ENCODE assay signal across 8 cellular contexts in the genomic region with DNA sequence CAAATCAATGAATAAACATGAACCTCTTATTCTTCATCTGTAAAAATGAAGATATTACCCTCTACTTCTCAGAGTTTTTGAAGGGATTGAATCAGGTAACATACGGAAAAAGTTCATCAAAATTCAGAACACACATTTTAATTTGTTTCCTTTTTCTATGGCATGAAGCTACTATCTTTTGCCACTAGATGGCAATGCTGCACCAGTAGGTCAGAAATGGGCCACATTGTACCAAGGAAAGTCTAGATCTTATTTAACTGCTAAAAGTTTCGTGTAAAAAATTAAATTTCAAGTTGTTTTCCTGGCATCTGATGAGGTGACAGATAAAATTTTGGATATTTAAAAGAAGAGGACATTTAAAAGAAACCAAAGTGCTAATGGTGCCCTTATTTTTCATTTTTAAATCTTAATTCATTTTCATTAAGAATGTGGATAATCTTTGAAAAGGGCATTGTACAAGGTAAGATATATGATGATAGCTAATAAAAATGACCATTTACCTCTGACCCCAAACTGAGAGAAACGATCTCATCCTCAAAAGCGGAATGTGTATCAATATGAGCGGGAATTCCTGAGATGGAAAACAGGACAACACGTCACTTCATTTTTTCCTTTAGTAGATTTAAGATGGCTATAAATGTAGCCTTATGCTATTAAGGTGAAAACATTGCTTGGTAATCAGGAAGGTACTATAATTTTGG. TPM values are rescaled to one million over a fixed set of nuclear protein-coding genes. Genes with fewer than 3 reads are reported as not detected.
A peak's percentile ranks its signal among the peaks of the same experiment; 100 is the strongest.
DNase-seq lines count a peak whose midpoint lies in the region; ATAC-seq and TF ChIP-seq lines count a peak whose summit lies in the region.

No MANE protein-coding gene starts in this region.

- POLR2A ChIA-PET in GM10248 (lab: Yijun Ruan, JAX) = no interaction called here
- POLR2A ChIA-PET in naive thymus-derived CD8-positive, alpha-beta T cell (lab: Charles Lee) = no interaction called here

- H3K27ac ChIP-seq in HL-60 (replicated peaks) = no peak overlapping the region

- CTCF ChIA-PET in GM10248 (lab: Yijun Ruan, JAX) = interaction anchor here (0.8 to 10.8 kb wide), 20 partner anchors 10 to 327 kb away, joined by 3 to 157 read pairs (median 4); a partner anchor contains a TSS

- H3K4me3 Mint-ChIP-seq in effector memory CD8-positive, alpha-beta T cell = no peak overlapping the region
- H3K4me3 Mint-ChIP-seq in naive thymus-derived CD8-positive, alpha-beta T cell = no peak overlapping the region

- H3K27me3 ChIP-seq in HL-60 (ENCODE audit: insufficient read depth, poor library complexity, severe bottlenecking) = no peaks in the 10 kb centered on the region

- peaks cover 58% of the 10 kb centered on the region for H3K36me3 Mint-ChIP-seq in effector memory CD8-positive, alpha-beta T cell (ENCODE audit: insufficient read depth)
- peaks cover 0 to 83% (median 28%) of the 10 kb centered on the region in 3 donors for H3K36me3 Mint-ChIP-seq in naive thymus-derived CD8-positive, alpha-beta T cell

- ATAC-seq in SK-N-SH treated with all-trans-retinoic acid at 6 μM for 48 hours (peak; percentile 63; the same call in 2 of the 3 replicates), HG02840 (IDR thresholded peaks at IDR 0.05; ENCODE audit: low FRiP score, unreplicated experiment) (no peak), GM18873 (IDR thresholded peaks at IDR 0.05; ENCODE audit: low FRiP score, unreplicated experiment) (no peak)
- peak; percentile 52 for ATAC-seq in effector memory CD8-positive, alpha-beta T cell (replicated peaks)
- ATAC-seq in naive thymus-derived CD8-positive, alpha-beta T cell = peak; percentile 49 to 54

- H3K27me3 Mint-ChIP-seq in effector memory CD8-positive, alpha-beta T cell = no peaks in the 10 kb centered on the region
- no peaks in the 10 kb centered on the region for H3K27me3 Mint-ChIP-seq in naive thymus-derived CD8-positive, alpha-beta T cell

- no peak overlapping the region for H3K27ac Mint-ChIP-seq in effector memory CD8-positive, alpha-beta T cell
- no peak overlapping the region for H3K27ac Mint-ChIP-seq in naive thymus-derived CD8-positive, alpha-beta T cell

- no peak overlapping the region for H3K4me3 ChIP-seq in HL-60 (replicated peaks; ENCODE audit: insufficient read depth, low read length)

- H3K4me1 Mint-ChIP-seq in effector memory CD8-positive, alpha-beta T cell (ENCODE audit: low read depth in 2 of 2) = peaks cover 2 to 5% of the 10 kb centered on the region in 2 donors
- peaks cover 0 to 6% (median 1%) of the 10 kb centered on the region in 4 donors for H3K4me1 Mint-ChIP-seq in naive thymus-derived CD8-positive, alpha-beta T cell

- no peaks in the 10 kb centered on the region for H3K9me3 Mint-ChIP-seq in effector memory CD8-positive, alpha-beta T cell
- no peaks in the 10 kb centered on the region for H3K9me3 Mint-ChIP-seq in naive thymus-derived CD8-positive, alpha-beta T cell

- DNase-seq in AML-193 (lab: John Stamatoyannopoulos, UW) = peak; percentile 35 to 50
- DNase-seq in GM10248 (ENCODE audit: extremely low spot score) = peak; percentile 35
- DNase-seq in HL-60 (ENCODE audit: low read depth in 1 of 2, low spot score in 1 of 2) = peak in 1 of 2 experiments; percentile 24
- peak; percentile 19 to 37 (median 21) for DNase-seq in effector memory CD8-positive, alpha-beta T cell
- peak in 7 of 10 donors; percentile 5 to 50 (median 28) for DNase-seq in naive thymus-derived CD8-positive, alpha-beta T cell

- TF ChIP-seq CTCF in GM10248 (IDR thresholded peaks at IDR 0.05; ENCODE audit: control extremely low read depth, extremely low read depth, low read depth, missing control alignments) (peak; percentile 85), HL-60 (IDR thresholded peaks at IDR 0.05; ENCODE audit: insufficient read depth, low read length) (peak; percentile 56)

TF ChIP-seq in SK-N-SH treated with all-trans-retinoic acid at 6 μM for 48 hours, 23 proteins besides CTCF, POLR2A, EP300 and RAD21 (continues in another document):
- TF ChIP-seq, protein P1, sequence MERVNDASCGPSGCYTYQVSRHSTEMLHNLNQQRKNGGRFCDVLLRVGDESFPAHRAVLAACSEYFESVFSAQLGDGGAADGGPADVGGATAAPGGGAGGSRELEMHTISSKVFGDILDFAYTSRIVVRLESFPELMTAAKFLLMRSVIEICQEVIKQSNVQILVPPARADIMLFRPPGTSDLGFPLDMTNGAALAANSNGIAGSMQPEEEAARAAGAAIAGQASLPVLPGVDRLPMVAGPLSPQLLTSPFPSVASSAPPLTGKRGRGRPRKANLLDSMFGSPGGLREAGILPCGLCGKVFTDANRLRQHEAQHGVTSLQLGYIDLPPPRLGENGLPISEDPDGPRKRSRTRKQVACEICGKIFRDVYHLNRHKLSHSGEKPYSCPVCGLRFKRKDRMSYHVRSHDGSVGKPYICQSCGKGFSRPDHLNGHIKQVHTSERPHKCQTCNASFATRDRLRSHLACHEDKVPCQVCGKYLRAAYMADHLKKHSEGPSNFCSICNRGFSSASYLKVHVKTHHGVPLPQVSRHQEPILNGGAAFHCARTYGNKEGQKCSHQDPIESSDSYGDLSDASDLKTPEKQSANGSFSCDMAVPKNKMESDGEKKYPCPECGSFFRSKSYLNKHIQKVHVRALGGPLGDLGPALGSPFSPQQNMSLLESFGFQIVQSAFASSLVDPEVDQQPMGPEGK (CRISPR knock-in tag; IDR thresholded peaks at IDR 0.05; ENCODE audit: borderline replicate concordance) = no peak
- no peak for TF ChIP-seq TOX (CRISPR knock-in tag; IDR thresholded peaks at IDR 0.05; ENCODE audit: borderline replicate concordance)
- TF ChIP-seq RARB (CRISPR knock-in tag; IDR thresholded peaks at IDR 0.05) = no peak
- no peak for TF ChIP-seq GLIS3 (CRISPR knock-in tag; IDR thresholded peaks at IDR 0.05)
- TF ChIP-seq, protein P2, sequence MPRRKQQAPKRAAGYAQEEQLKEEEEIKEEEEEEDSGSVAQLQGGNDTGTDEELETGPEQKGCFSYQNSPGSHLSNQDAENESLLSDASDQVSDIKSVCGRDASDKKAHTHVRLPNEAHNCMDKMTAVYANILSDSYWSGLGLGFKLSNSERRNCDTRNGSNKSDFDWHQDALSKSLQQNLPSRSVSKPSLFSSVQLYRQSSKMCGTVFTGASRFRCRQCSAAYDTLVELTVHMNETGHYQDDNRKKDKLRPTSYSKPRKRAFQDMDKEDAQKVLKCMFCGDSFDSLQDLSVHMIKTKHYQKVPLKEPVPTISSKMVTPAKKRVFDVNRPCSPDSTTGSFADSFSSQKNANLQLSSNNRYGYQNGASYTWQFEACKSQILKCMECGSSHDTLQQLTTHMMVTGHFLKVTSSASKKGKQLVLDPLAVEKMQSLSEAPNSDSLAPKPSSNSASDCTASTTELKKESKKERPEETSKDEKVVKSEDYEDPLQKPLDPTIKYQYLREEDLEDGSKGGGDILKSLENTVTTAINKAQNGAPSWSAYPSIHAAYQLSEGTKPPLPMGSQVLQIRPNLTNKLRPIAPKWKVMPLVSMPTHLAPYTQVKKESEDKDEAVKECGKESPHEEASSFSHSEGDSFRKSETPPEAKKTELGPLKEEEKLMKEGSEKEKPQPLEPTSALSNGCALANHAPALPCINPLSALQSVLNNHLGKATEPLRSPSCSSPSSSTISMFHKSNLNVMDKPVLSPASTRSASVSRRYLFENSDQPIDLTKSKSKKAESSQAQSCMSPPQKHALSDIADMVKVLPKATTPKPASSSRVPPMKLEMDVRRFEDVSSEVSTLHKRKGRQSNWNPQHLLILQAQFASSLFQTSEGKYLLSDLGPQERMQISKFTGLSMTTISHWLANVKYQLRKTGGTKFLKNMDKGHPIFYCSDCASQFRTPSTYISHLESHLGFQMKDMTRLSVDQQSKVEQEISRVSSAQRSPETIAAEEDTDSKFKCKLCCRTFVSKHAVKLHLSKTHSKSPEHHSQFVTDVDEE (CRISPR knock-in tag; IDR thresholded peaks at IDR 0.05) = no peak
- no peak for TF ChIP-seq PPARA (CRISPR knock-in tag; IDR thresholded peaks at IDR 0.05; ENCODE audit: borderline replicate concordance)
- TF ChIP-seq, protein P3, sequence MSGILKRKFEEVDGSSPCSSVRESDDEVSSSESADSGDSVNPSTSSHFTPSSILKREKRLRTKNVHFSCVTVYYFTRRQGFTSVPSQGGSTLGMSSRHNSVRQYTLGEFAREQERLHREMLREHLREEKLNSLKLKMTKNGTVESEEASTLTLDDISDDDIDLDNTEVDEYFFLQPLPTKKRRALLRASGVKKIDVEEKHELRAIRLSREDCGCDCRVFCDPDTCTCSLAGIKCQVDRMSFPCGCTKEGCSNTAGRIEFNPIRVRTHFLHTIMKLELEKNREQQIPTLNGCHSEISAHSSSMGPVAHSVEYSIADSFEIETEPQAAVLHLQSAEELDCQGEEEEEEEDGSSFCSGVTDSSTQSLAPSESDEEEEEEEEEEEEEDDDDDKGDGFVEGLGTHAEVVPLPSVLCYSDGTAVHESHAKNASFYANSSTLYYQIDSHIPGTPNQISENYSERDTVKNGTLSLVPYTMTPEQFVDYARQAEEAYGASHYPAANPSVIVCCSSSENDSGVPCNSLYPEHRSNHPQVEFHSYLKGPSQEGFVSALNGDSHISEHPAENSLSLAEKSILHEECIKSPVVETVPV (CRISPR knock-in tag; IDR thresholded peaks at IDR 0.05) = no peak
- no peak for TF ChIP-seq BACH2 (CRISPR knock-in tag; IDR thresholded peaks at IDR 0.05; ENCODE audit: borderline replicate concordance)
- no peak for TF ChIP-seq ZC3H10 (CRISPR knock-in tag; IDR thresholded peaks at IDR 0.05)
- no peak for TF ChIP-seq TCF4 (CRISPR knock-in tag; IDR thresholded peaks at IDR 0.05; ENCODE audit: borderline replicate concordance)
- TF ChIP-seq, protein P4, sequence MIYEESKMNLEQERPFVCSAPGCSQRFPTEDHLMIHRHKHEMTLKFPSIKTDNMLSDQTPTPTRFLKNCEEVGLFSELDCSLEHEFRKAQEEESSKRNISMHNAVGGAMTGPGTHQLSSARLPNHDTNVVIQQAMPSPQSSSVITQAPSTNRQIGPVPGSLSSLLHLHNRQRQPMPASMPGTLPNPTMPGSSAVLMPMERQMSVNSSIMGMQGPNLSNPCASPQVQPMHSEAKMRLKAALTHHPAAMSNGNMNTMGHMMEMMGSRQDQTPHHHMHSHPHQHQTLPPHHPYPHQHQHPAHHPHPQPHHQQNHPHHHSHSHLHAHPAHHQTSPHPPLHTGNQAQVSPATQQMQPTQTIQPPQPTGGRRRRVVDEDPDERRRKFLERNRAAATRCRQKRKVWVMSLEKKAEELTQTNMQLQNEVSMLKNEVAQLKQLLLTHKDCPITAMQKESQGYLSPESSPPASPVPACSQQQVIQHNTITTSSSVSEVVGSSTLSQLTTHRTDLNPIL (CRISPR knock-in tag; IDR thresholded peaks at IDR 0.05; ENCODE audit: low read depth) = no peak
- TF ChIP-seq OSR1 (CRISPR knock-in tag; IDR thresholded peaks at IDR 0.05) = no peak
- no peak for TF ChIP-seq ISL1 (CRISPR knock-in tag; IDR thresholded peaks at IDR 0.05)
- TF ChIP-seq ZFP30 (CRISPR knock-in tag; IDR thresholded peaks at IDR 0.05) = no peak
- TF ChIP-seq ZNF70 (CRISPR knock-in tag; IDR thresholded peaks at IDR 0.05) = no peak
- no peak for TF ChIP-seq ARNTL (CRISPR knock-in tag; IDR thresholded peaks at IDR 0.05; ENCODE audit: borderline replicate concordance, low read depth)

RNA-seq across cellular contexts. Expression of a gene that starts 16.1 kb away (rescaled TPM):
- 10 to 100 TPM; 18.1 to 18.2 TPM for total RNA-seq in naive thymus-derived CD8-positive, alpha-beta T cell
- polyA plus RNA-seq in naive thymus-derived CD8-positive, alpha-beta T cell = 10 to 100 TPM in 2 of 3 donors, 1 to 10 TPM in 1; 6.1 to 11.9 (median 10.9) TPM

RNA-seq across cellular contexts. Expression of a gene that starts 41.5 kb away (rescaled TPM):
- total RNA-seq in naive thymus-derived CD8-positive, alpha-beta T cell = not detected
- polyA plus RNA-seq in naive thymus-derived CD8-positive, alpha-beta T cell = not detected

Comparison
In these comparisons a context has a peak if more than half of its experiments do, and no peak if none do; other contexts are left out.
1. ATAC-seq: peak in SK-N-SH treated with all-trans-retinoic acid at 6 μM for 48 hours (single experiment), effector memory CD8-positive, alpha-beta T cell (single experiment) and naive thymus-derived CD8-positive, alpha-beta T cell (2 of 2); none in HG02840 (single experiment) and GM18873 (single experiment).